7 cellular contexts compared by ENCODE assay signal in genomic region chr4:69317669-69318298, GRCh38. TPM values are rescaled to one million over a fixed set of nuclear protein-coding genes. Genes with fewer than 3 reads are reported as not detected.
DNase-seq lines count a peak whose midpoint lies in the region; FAIRE-seq and TF ChIP-seq lines count a peak whose summit lies in the region.
"Not testable (repeated sequence)": the region's sequence is repeated elsewhere in the genome, so short reads cannot be mapped to it uniquely, and the experiment has no call there.

No MANE protein-coding gene starts in this region.

- H3K4me1 ChIP-seq in HAP-1; PC-9 (replicated peaks; ENCODE audit: insufficient read depth); ascending aorta: not testable (repeated sequence)

- H3K27ac ChIP-seq in PC-9, ascending aorta: not testable (repeated sequence)

- H3F3A ChIP-seq in PC-9 (ENCODE audit: insufficient read depth, low read depth): not testable (repeated sequence)

- not testable (repeated sequence) for H3K9me3 ChIP-seq in HAP-1; PC-9 (ENCODE audit: insufficient read depth, low read depth); ascending aorta

- CTCF ChIA-PET in PC-9 (lab: Charles Lee): interaction anchor here (0.6 to 0.7 kb wide), 2 partner anchors 82 to 1774 kb away, joined by 3 to 6 read pairs; no protein-coding TSS in a partner anchor

- H3K4me3 ChIP-seq in GM12865 (ENCODE audit: low read depth, low read length); HAP-1; PC-9; ascending aorta: not testable (repeated sequence)

- intact Hi-C loops in PC-9 (cut with micrococcal nuclease; ENCODE audit: unreplicated experiment): loop anchor here (2.0 to 5.0 kb wide), 3 partner anchors 299 to 865 kb away; no protein-coding TSS in a partner anchor
- intact Hi-C loops in ascending aorta (cut with DNase I): not testable (repeated sequence)

- H3K36me3 ChIP-seq in HAP-1 (replicated peaks); PC-9 (ENCODE audit: low read depth); ascending aorta: not testable (repeated sequence)

- POLR2A ChIA-PET in PC-9 (lab: Charles Lee; ENCODE audit: unreplicated experiment): not testable (repeated sequence)

- not testable (repeated sequence) for H3K4me3 Mint-ChIP-seq in nephron

- TF ChIP-seq CTCF in GM12865 (IDR thresholded peaks at IDR 0.05; ENCODE audit: insufficient read depth, low read depth, low read length, missing control alignments) (peak; percentile 31), LNCAP (IDR thresholded peaks at IDR 0.05) (peak; percentile 58), PC-9 (conservative IDR thresholded peaks at IDR 0.05) (peak; percentile 70), ascending aorta (IDR thresholded peaks at IDR 0.05) (peak in 2 of 3 experiments; percentile 12 to 39), nephron (IDR thresholded peaks at IDR 0.05; ENCODE audit: unreplicated experiment in 3 of 3) (peak; percentile 72 to 75 (median 75))

- DNase-seq in GM12865 (ENCODE audit: low read depth); ascending aorta (ENCODE audit: low spot score in 2 of 2); frontal cortex (ENCODE audit: low spot score in 2 of 2): not testable (repeated sequence)
- DNase-seq in HAP-1 (ENCODE audit: low spot score in 2 of 2) (peak; percentile 3 to 61), PC-9 (peak in 1 of 2 experiments; percentile 23)

- not testable (repeated sequence) for H3K9me3 Mint-ChIP-seq in nephron

- in situ Hi-C loops in HAP-1 (cut with MboI; ENCODE audit: low sequenced_read_pairs): not testable (repeated sequence)

- H3K27me3 Mint-ChIP-seq in nephron (ENCODE audit: low read depth): not testable (repeated sequence)

- H3K79me2 ChIP-seq in PC-9 (ENCODE audit: low read depth): not testable (repeated sequence)

- not testable (repeated sequence) for H3K36me3 Mint-ChIP-seq in nephron (ENCODE audit: low read depth)

- FAIRE-seq in frontal cortex (lab: Jason Lieb, UNC): peak; percentile 86

- not testable (repeated sequence) for H2AFZ ChIP-seq in PC-9

- not testable (repeated sequence) for H3K4me1 Mint-ChIP-seq in nephron

- not testable (repeated sequence) for H4K20me1 ChIP-seq in PC-9 (ENCODE audit: insufficient read depth)

- H3K27me3 ChIP-seq in HAP-1 (ENCODE audit: low read depth); PC-9 (ENCODE audit: insufficient read depth, low read depth); ascending aorta: not testable (repeated sequence)

- H3K27ac Mint-ChIP-seq in nephron: not testable (repeated sequence)

- H3K4me2 ChIP-seq in PC-9: not testable (repeated sequence)

- H3K9me2 ChIP-seq in PC-9 (ENCODE audit: insufficient read depth): not testable (repeated sequence)

- not testable (repeated sequence) for BruUV-seq in PC-9 (replicated peaks; lab: Mats Ljungman, UMichigan)

RNA-seq across cellular contexts. Expression of gene UGT2B28, which starts 37.5 kb away (rescaled TPM):
- total RNA-seq in PC-9 (2021): not detected in 2 replicates
- total RNA-seq in ascending aorta: not detected
- total RNA-seq in frontal cortex: not detected
